Comparison of ENCODE assay signal across 33 cellular contexts in genomic region chr1:218413179-218413578, GRCh38.
"Had no signal": no experiment of that assay in that cellular context is flagged by ENCODE, and none has a peak within 500 bp of the region (broad histone marks: within the 10 kb centered on the region; RNA-seq: fewer than 3 reads in every experiment).

No MANE protein-coding gene starts in this region.

- DNase-seq: activated B cell treated with CpG ODN at 0.5 μM for 24 hours; activated CD4-positive, alpha-beta memory T cell treated with anti-CD3 and anti-CD28 coated beads for 36 hours; activated CD4-positive, alpha-beta T cell treated with anti-CD3 and anti-CD28 coated beads for 4 hours; activated CD4-positive, alpha-beta T cell treated with anti-CD3 and anti-CD28 coated beads, Interleukin-2, amount 10 ng/mL, durations not matched to agents 24 days and 14 days; activated CD4-positive, alpha-beta T cell treated with anti-CD3 and anti-CD28 coated beads, Interleukin-2, amount 50 U/mL, for 1 hour; activated CD4-positive, alpha-beta T cell treated with anti-CD3 and anti-CD28 coated beads, Interleukin-2, amount 50 U/mL, for 4 hours; activated CD4-positive, CD25-positive, alpha-beta regulatory T cell treated with anti-CD3 and anti-CD28 coated beads, Interleukin-2, amount 50 U/mL, for 72 hours; activated CD8-positive, alpha-beta memory T cell treated with anti-CD3 and anti-CD28 coated beads, Interleukin-2, amount 50 U/mL, for 4 hours; activated CD8-positive, alpha-beta T cell treated with anti-CD3 and anti-CD28 coated beads for 36 hours; activated effector memory CD4-positive, alpha-beta T cell treated with anti-CD3 and anti-CD28 coated beads, Interleukin-2, amount 50 U/mL, for 16 hours; activated gamma-delta T cell treated with Interleukin-2 at 50 U/mL for 16 hours; activated naive CD4-positive, alpha-beta T cell; activated naive CD4-positive, alpha-beta T cell treated with anti-CD3 and anti-CD28 coated beads for 36 hours; activated naive CD4-positive, alpha-beta T cell treated with anti-CD3 and anti-CD28 coated beads, Interleukin-2, amount 50 U/mL, for 16 hours; activated naive CD8-positive, alpha-beta T cell treated with anti-CD3 and anti-CD28 coated beads for 36 hours; activated T-cell treated with anti-CD3 and anti-CD28 coated beads for 4 hours; activated T-cell treated with anti-CD3 and anti-CD28 coated beads, Interleukin-2, amount 50 U/mL, for 1 hour; activated T-cell treated with anti-CD3 and anti-CD28 coated beads, Interleukin-2, amount 50 U/mL, for 4 hours; activated T-cell treated with anti-CD3 and anti-CD28 coated beads, Interleukin-2, amount 50 U/mL, for 72 hours; adrenal gland; amniotic stem cell; aorta; body of pancreas; brain microvascular endothelial cell; caudate nucleus; SW 1271; T-helper 1 cell; T-helper 2 cell; T-helper 9 cell had no signal

- H3K27ac ChIP-seq: adrenal gland, body of pancreas, breast epithelium, VCaP had no signal

- H3K4me3 ChIP-seq: adrenal gland, body of pancreas, breast epithelium had no signal

- H3K9me3 ChIP-seq: adrenal gland, body of pancreas had no signal

- ATAC-seq: activated CD8-positive, alpha-beta T cell treated with anti-CD3 and anti-CD28 coated beads for 36 hours; activated naive CD4-positive, alpha-beta T cell treated with anti-CD3 and anti-CD28 coated beads, Interleukin-2, amount 50 U/mL, for 72 hours; activated T-cell treated with anti-CD3 and anti-CD28 coated beads, Interleukin-2, amount 50 U/mL, for 4 hours; activated T-cell treated with anti-CD3 and anti-CD28 coated beads, Interleukin-2, amount 50 U/mL, for 72 hours; activated T-helper 17 cell treated with anti-CD3 and anti-CD28 coated beads, Interleukin-2, amount 50 U/mL, for 72 hours; body of pancreas had no signal

- H3K27me3 ChIP-seq: adrenal gland, body of pancreas, brain microvascular endothelial cell, breast epithelium had no signal

- H3K4me1 ChIP-seq: adrenal gland, body of pancreas, breast epithelium had no signal

- H3K36me3 ChIP-seq: adrenal gland, breast epithelium had no signal
